ENCODE assay signal across 20 cellular contexts in genomic region chr13:50275392-50276063, GRCh38.
DNase-seq lines count a peak whose midpoint lies in the region; ATAC-seq, FAIRE-seq and TF ChIP-seq lines count a peak whose summit lies in the region.
"Had no signal": no experiment of that assay in that cellular context is flagged by ENCODE, and none has a peak within 500 bp of the region (broad histone marks: within the 10 kb centered on the region; RNA-seq: fewer than 3 reads in every experiment).

No MANE protein-coding gene starts in this region.

- H3K27me3 ChIP-seq in foreskin keratinocyte: peaks cover 7% of the 10 kb centered on the region
- H3K27me3 ChIP-seq: heart right ventricle, ovary, upper lobe of left lung had no signal

- TF ChIP-seq CTCF in foreskin keratinocyte (conservative IDR thresholded peaks at IDR 0.05): peak; percentile 2

- no peak for ATAC-seq in foreskin keratinocyte
- peak; percentile 94 for ATAC-seq in stimulated activated effector memory CD8-positive, alpha-beta T cell treated with anti-CD3 and anti-CD28 coated beads, Interleukin-12 subunit alpha, Interleukin-12 subunit beta, amount 100 ng/mL, for 72 hours
- ATAC-seq: heart right ventricle; SK-N-SH treated with all-trans-retinoic acid at 6 μM for 48 hours; stimulated activated naive B cell treated with anti-CD40 and anti-IgM and Interleukin-4, amounts not matched to agents 10 μg/mL and 1 μg/mL and 100 μg/mL, for 72 hours had no signal

- H3K36me3 Mint-ChIP-seq in stimulated activated effector memory CD8-positive, alpha-beta T cell treated with anti-CD3 and anti-CD28 coated beads, Interleukin-12 subunit alpha, Interleukin-12 subunit beta, amount 100 ng/mL, for 72 hours: no peaks in the 10 kb centered on the region

- FAIRE-seq in GM12892 (lab: Jason Lieb, UNC): no peak
- FAIRE-seq: keratinocyte had no signal

- peaks cover 24% of the 10 kb centered on the region for H3K4me1 Mint-ChIP-seq in stimulated activated effector memory CD8-positive, alpha-beta T cell treated with anti-CD3 and anti-CD28 coated beads, Interleukin-12 subunit alpha, Interleukin-12 subunit beta, amount 100 ng/mL, for 72 hours

- no peaks in the 10 kb centered on the region for H3K9me3 Mint-ChIP-seq in stimulated activated effector memory CD8-positive, alpha-beta T cell treated with anti-CD3 and anti-CD28 coated beads, Interleukin-12 subunit alpha, Interleukin-12 subunit beta, amount 100 ng/mL, for 72 hours
- H3K9me3 Mint-ChIP-seq: dendritic cell treated with granulocyte-macrophage colony-stimulating factor and Interleukin-4, amounts not matched to agents 40 ng/mL and 50 ng/mL, for 4 days had no signal

- no peak overlapping the region for H3K27ac Mint-ChIP-seq in stimulated activated effector memory CD8-positive, alpha-beta T cell treated with anti-CD3 and anti-CD28 coated beads, Interleukin-12 subunit alpha, Interleukin-12 subunit beta, amount 100 ng/mL, for 72 hours
- H3K27ac Mint-ChIP-seq: dendritic cell treated with granulocyte-macrophage colony-stimulating factor and Interleukin-4, amounts not matched to agents 40 ng/mL and 50 ng/mL, for 4 days; stimulated activated naive B cell treated with anti-CD40 and anti-IgM and Interleukin-4, amounts not matched to agents 10 μg/mL and 1 μg/mL and 100 μg/mL, for 72 hours had no signal

- TF ChIP-seq POLR2A in GM12892 (IDR thresholded peaks at IDR 0.05; ENCODE audit: low read depth, low read length): no peak

- no peak overlapping the region for H3K27ac ChIP-seq in foreskin keratinocyte
- H3K27ac ChIP-seq: C4-2B, heart right ventricle, ovary, upper lobe of left lung had no signal

- peak; percentile 5 for DNase-seq in NCI-H2029 (lab: John Stamatoyannopoulos, UW)
- no peak for DNase-seq in NCI-H2029 treated with DMSO at 0.1 percent for 48 hours (lab: John Stamatoyannopoulos, UW)
- DNase-seq in stimulated activated naive CD4-positive, alpha-beta T cell treated with Interleukin-2 at 50 U/mL for 16 hours (lab: John Stamatoyannopoulos, UW): peak; percentile 8
- DNase-seq in stimulated activated naive CD4-positive, alpha-beta T cell (lab: John Stamatoyannopoulos, UW): no peak
- DNase-seq in foreskin keratinocyte: peak; percentile 9 to 28
- DNase-seq in stimulated activated effector memory CD8-positive, alpha-beta T cell treated with anti-CD3 and anti-CD28 coated beads, Interleukin-12 subunit alpha, Interleukin-12 subunit beta, amount 100 ng/mL, for 72 hours (ENCODE audit: low spot score in 2 of 2): no peak
- DNase-seq in NCI-H345 (lab: John Stamatoyannopoulos, UW): no peak
- DNase-seq in GM12892 (ENCODE audit: insufficient read length): no peak
- DNase-seq: activated gamma-delta T cell treated with Interleukin-2 at 50 U/mL for 16 hours; esophagus squamous epithelium; GOT3; heart right ventricle; NCI-H446; ovary; stimulated activated naive B cell treated with anti-CD40 and anti-IgM and Interleukin-4, amounts not matched to agents 10 μg/mL and 1 μg/mL and 100 μg/mL, for 72 hours; upper lobe of left lung had no signal

- H3K4me1 ChIP-seq in foreskin keratinocyte: no peaks in the 10 kb centered on the region
- H3K4me1 ChIP-seq: esophagus squamous epithelium, heart right ventricle, upper lobe of left lung had no signal

- no peak overlapping the region for H3K4me3 Mint-ChIP-seq in stimulated activated effector memory CD8-positive, alpha-beta T cell treated with anti-CD3 and anti-CD28 coated beads, Interleukin-12 subunit alpha, Interleukin-12 subunit beta, amount 100 ng/mL, for 72 hours
- H3K4me3 Mint-ChIP-seq: dendritic cell treated with granulocyte-macrophage colony-stimulating factor and Interleukin-4, amounts not matched to agents 40 ng/mL and 50 ng/mL, for 4 days; stimulated activated naive B cell treated with anti-CD40 and anti-IgM and Interleukin-4, amounts not matched to agents 10 μg/mL and 1 μg/mL and 100 μg/mL, for 72 hours had no signal

Comparison
In these comparisons a context has a peak if more than half of its experiments do, and no peak if none do; other contexts are left out.
1. DNase-seq: peak in NCI-H2029 (single experiment), stimulated activated naive CD4-positive, alpha-beta T cell treated with Interleukin-2 at 50 U/mL for 16 hours (single experiment) and foreskin keratinocyte (2 of 2); none in NCI-H2029 treated with DMSO at 0.1 percent for 48 hours (single experiment), stimulated activated naive CD4-positive, alpha-beta T cell (0 of 6), stimulated activated effector memory CD8-positive, alpha-beta T cell treated with anti-CD3 and anti-CD28 coated beads, Interleukin-12 subunit alpha, Interleukin-12 subunit beta, amount 100 ng/mL, for 72 hours (0 of 2), NCI-H345 (single experiment) and GM12892 (single experiment).